ENCODE assay signal across 15 cellular contexts in the genomic region with DNA sequence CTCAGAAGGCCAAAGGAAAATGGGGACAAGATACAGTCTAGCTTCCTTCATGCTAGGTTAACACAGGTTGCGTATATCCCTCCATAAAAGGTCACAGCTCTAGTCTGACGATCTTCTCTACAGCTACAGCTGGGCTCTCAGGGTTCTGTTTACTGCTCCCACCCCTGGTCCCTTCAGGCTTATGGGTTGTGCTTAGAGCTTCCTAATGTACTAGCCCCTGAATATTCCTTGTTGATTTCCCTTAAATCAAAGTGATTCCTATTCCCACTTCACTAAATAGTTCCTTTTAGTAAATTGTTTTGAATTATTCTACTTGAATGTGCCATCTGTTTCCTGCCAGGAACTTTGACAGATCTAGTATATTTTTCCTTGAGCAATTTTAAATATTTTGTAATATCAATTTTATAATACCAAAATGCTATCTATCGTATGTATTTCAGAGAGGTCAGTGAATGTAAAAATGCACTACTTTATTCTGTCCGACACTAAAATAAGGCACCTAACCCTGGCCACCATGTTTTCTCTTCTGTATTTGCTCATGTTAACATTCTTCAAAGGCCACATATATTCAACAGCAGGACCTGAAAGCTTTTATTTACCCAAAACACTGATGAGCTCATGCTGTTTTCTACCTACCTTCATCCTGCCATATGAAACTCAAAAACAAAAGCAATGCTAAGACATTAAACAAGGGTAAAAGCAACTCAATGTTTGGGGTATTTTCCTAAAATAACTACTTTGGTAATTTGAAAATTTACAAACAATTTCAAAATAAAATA.
DNase-seq lines count a peak whose midpoint lies in the region; ATAC-seq, FAIRE-seq and TF ChIP-seq lines count a peak whose summit lies in the region.
"Had no signal": no experiment of that assay in that cellular context is flagged by ENCODE, and none has a peak within 500 bp of the region (broad histone marks: within the 10 kb centered on the region; RNA-seq: fewer than 3 reads in every experiment).

No MANE protein-coding gene starts in this region.

- H3K9ac ChIP-seq in HepG2 (ENCODE audit: insufficient read depth, low read depth, low read length): no peak overlapping the region
- H3K9ac ChIP-seq in endothelial cell of umbilical vein (replicated peaks; ENCODE audit: extremely low read depth, insufficient read depth, low read length): no peak overlapping the region
- no peak overlapping the region for H3K9ac ChIP-seq in trophoblast cell (ENCODE audit: low read length)

- no peak overlapping the region for H3K14ac ChIP-seq in trophoblast cell (ENCODE audit: low read length)

- no peak overlapping the region for H4K91ac ChIP-seq in trophoblast cell (ENCODE audit: low read depth, low read length)

- peak overlapping the region; percentile 68 for H2BK120ac ChIP-seq in trophoblast cell (ENCODE audit: insufficient read depth, low read length, poor library complexity)

- BruUV-seq in HepG2 (replicated peaks; lab: Mats Ljungman, UMichigan) (no TSS peak), endothelial cell of umbilical vein (replicated peaks; lab: Mats Ljungman, UMichigan) (no TSS peak)

- TF ChIP-seq RAD21 in HepG2 (CRISPR knock-in tag; IDR thresholded peaks at IDR 0.05): no peak

- no peak overlapping the region for H3K4me2 ChIP-seq in HepG2 (ENCODE audit: low read depth, low read length)
- no peak overlapping the region for H3K4me2 ChIP-seq in endothelial cell of umbilical vein (ENCODE audit: insufficient read depth, low read length)
- H3K4me2 ChIP-seq in trophoblast cell (ENCODE audit: low read length): no peak overlapping the region

- H3K4ac ChIP-seq in trophoblast cell (ENCODE audit: low read depth, low read length): no peak overlapping the region

- H3K36me3 ChIP-seq in HepG2 (replicated peaks in 1 of 2; ENCODE audit: control insufficient read depth in 1 of 2, insufficient read depth in 2 of 2, low read length in 2 of 2): no peaks in the 10 kb centered on the region
- no peaks in the 10 kb centered on the region for H3K36me3 ChIP-seq in right lobe of liver
- H3K36me3 ChIP-seq in endothelial cell of umbilical vein (ENCODE audit: control insufficient read depth in 2 of 2, extremely low read depth in 1 of 2, insufficient read depth in 2 of 2, low read length in 2 of 2): no peaks in the 10 kb centered on the region
- no peaks in the 10 kb centered on the region for H3K36me3 ChIP-seq in trophoblast cell (ENCODE audit: control insufficient read depth in 1 of 2, insufficient read depth in 2 of 2, low read length in 2 of 2)
- no peaks in the 10 kb centered on the region for H3K36me3 ChIP-seq in aorta (ENCODE audit: control insufficient read depth in 1 of 2, insufficient read depth in 2 of 2, low read length in 1 of 2)

- 89% methylated on average over 4 of the region's 4 CpGs for WGBS in HepG2 (ENCODE audit: low lambda C conversion rate)
- WGBS in right lobe of liver (ENCODE audit: insufficient coverage, low coverage, low lambda C conversion rate, missing lambda C conversion rate): 87% methylated on average over 4 of the region's 4 CpGs
- WGBS in trophoblast cell (ENCODE audit: extremely low coverage, insufficient coverage, insufficient read length): no CpG with 5 or more reads among the region's 4 CpGs
- 87 to 88% methylated on average over 4 of the region's 4 CpGs for WGBS in aorta, 2 donors

- DNase-seq in HepG2 (ENCODE audit: low spot score): peak; percentile 28
- no peak for DNase-seq in right lobe of liver
- DNase-seq in endothelial cell of umbilical vein (ENCODE audit: low read depth, low spot score): peak; percentile 52
- DNase-seq in trophoblast cell: no peak
- no peak for DNase-seq in aorta
- no peak for DNase-seq in GM19238 (ENCODE audit: insufficient read length, low spot score)
- DNase-seq in GM20000 (ENCODE audit: low spot score): no peak
- DNase-seq: COR-L47, DMS79, H7, Kasumi-1, NCI-H1105 treated with DMSO at 0.1 percent for 48 hours, NCI-H1694 treated with DMSO at 0.1 percent for 48 hours, NCI-H526 treated with DMSO at 0.1 percent for 48 hours had no signal

- no peak overlapping the region for H2AK5ac ChIP-seq in trophoblast cell (ENCODE audit: low read length)

- peak overlapping the region; percentile 45 for H2AFZ ChIP-seq in HepG2 (ENCODE audit: low read length)
- H2AFZ ChIP-seq in endothelial cell of umbilical vein (ENCODE audit: low read depth, low read length): no peak overlapping the region
- no peak overlapping the region for H2AFZ ChIP-seq in trophoblast cell (ENCODE audit: insufficient read depth, low read length, poor library complexity)

- no peak overlapping the region for H4K12ac ChIP-seq in trophoblast cell (ENCODE audit: low read depth, low read length)

- H2BK12ac ChIP-seq in trophoblast cell (ENCODE audit: low read length): no peak overlapping the region

- H3K79me1 ChIP-seq in trophoblast cell (ENCODE audit: low read length): peaks cover 5% of the 10 kb centered on the region

- in situ Hi-C loops in HepG2 (cut with HindIII; ENCODE audit: extremely low pct_ligation_motif_present, low pct_unique_long_range_greater_than_20kb): no loop called here

- TF ChIP-seq CTCF in HepG2 (CRISPR knock-in tag; IDR thresholded peaks at IDR 0.05) (no peak), right lobe of liver (IDR thresholded peaks at IDR 0.05) (no peak), endothelial cell of umbilical vein (IDR thresholded peaks at IDR 0.05; ENCODE audit: extremely low read depth in 1 of 2, insufficient read depth in 1 of 2, low read depth in 1 of 2, low read length in 2 of 2) (no peak), GM20000 (IDR thresholded peaks at IDR 0.05; ENCODE audit: extremely low read depth, missing control alignments) (no peak)

- CTCF ChIA-PET in HepG2 (lab: Yijun Ruan, JAX; ENCODE audit: low intra/inter-chr PET ratio, low total read pairs) (no interaction called here), endothelial cell of umbilical vein (lab: Charles Lee) (interaction anchor here (0.7 to 2.9 kb wide), 5 partner anchors 158 to 471 kb away, joined by 3 to 11 read pairs (median 4); no protein-coding TSS in a partner anchor)

- H3K27ac ChIP-seq in HepG2 (ENCODE audit: extremely low read length, insufficient read depth, low read length) (peak overlapping the region; percentile 36), right lobe of liver (no peak overlapping the region), endothelial cell of umbilical vein (ENCODE audit: insufficient read depth, low read depth, low read length) (no peak overlapping the region), trophoblast cell (ENCODE audit: low read depth, low read length) (no peak overlapping the region), aorta (ENCODE audit: low read depth in 1 of 2, low read length in 2 of 2) (peak overlapping the region; percentile 29 to 47)

- no peak overlapping the region for H2BK5ac ChIP-seq in trophoblast cell (ENCODE audit: low read depth, low read length, poor library complexity)

- H3K4me3 ChIP-seq in HepG2 (replicated peaks in 1 of 3; ENCODE audit: insufficient read depth in 1 of 3, low read depth in 2 of 3, low read length in 3 of 3) (no peak overlapping the region), right lobe of liver (no peak overlapping the region), endothelial cell of umbilical vein (replicated peaks in 1 of 3; ENCODE audit: insufficient read depth in 1 of 3, low read depth in 1 of 3, low read length in 3 of 3) (no peak overlapping the region), trophoblast cell (ENCODE audit: low read depth, low read length) (no peak overlapping the region), aorta (ENCODE audit: low read length in 2 of 2) (no peak overlapping the region)

- H3K23ac ChIP-seq in trophoblast cell (ENCODE audit: low read length): no peak overlapping the region

- intact Hi-C loops in HepG2 (cut with micrococcal nuclease; ENCODE audit: unreplicated experiment): loop anchor here (5.0 kb wide), 1 partner anchor 94 kb away; the partner anchor contains the start of gene TGFBR2
- intact Hi-C loops in right lobe of liver (cut with DNase I): no loop called here
- intact Hi-C loops in endothelial cell of umbilical vein (cut with micrococcal nuclease): loop anchor here (10.0 kb wide), 1 partner anchor 139 kb away; no protein-coding TSS in a partner anchor
- intact Hi-C loops in aorta (cut with DNase I): no loop called here

- peak in 1 of 2 experiments; percentile 40; a peak in 1 of 4 replicates for TF ChIP-seq EP300 in HepG2 (IDR thresholded peaks at IDR 0.05; ENCODE audit: low read depth in 2 of 2, low read length in 2 of 2)
- TF ChIP-seq EP300 in HepG2 (CRISPR knock-in tag; IDR thresholded peaks at IDR 0.05; ENCODE audit: borderline replicate concordance): no peak

- POLR2A ChIA-PET in HepG2 (lab: Yijun Ruan, JAX) (interaction anchor here (1.0 to 1.1 kb wide), 3 partner anchors 21 to 102 kb away, joined by 3 read pairs; partner anchors contain the start of gene TGFBR2), endothelial cell of umbilical vein (lab: Charles Lee) (interaction anchor here (1.4 kb wide), 1 partner anchor 93 kb away, joined by 5 read pairs; the partner anchor contains the start of gene TGFBR2)

- H4K8ac ChIP-seq in trophoblast cell (ENCODE audit: low read depth, low read length): no peak overlapping the region

- H3K9me3 ChIP-seq in HepG2 (ENCODE audit: low read length) (no peaks in the 10 kb centered on the region), right lobe of liver (no peaks in the 10 kb centered on the region), endothelial cell of umbilical vein (replicated peaks; ENCODE audit: control insufficient read depth, insufficient read depth, low read length) (no peaks in the 10 kb centered on the region), trophoblast cell (ENCODE audit: insufficient read depth, low read depth, low read length) (no peaks in the 10 kb centered on the region), aorta (ENCODE audit: control insufficient read depth, low read length) (no peaks in the 10 kb centered on the region)

- no peaks in the 10 kb centered on the region for H3K27me3 ChIP-seq in HepG2 (ENCODE audit: control insufficient read depth in 1 of 2, insufficient read depth in 2 of 2, low read length in 2 of 2)
- H3K27me3 ChIP-seq in right lobe of liver: no peaks in the 10 kb centered on the region
- H3K27me3 ChIP-seq in endothelial cell of umbilical vein (ENCODE audit: control insufficient read depth in 2 of 2, insufficient read depth in 2 of 2, low read length in 2 of 2): no peaks in the 10 kb centered on the region
- H3K27me3 ChIP-seq in trophoblast cell (ENCODE audit: insufficient read depth, low read length): no peaks in the 10 kb centered on the region
- no peaks in the 10 kb centered on the region for H3K27me3 ChIP-seq in aorta (ENCODE audit: control insufficient read depth in 1 of 2, insufficient read depth in 2 of 2, low read length in 1 of 2)

- dilution Hi-C loops in endothelial cell of umbilical vein (cut with MboI; ENCODE audit: extremely low pct_ligation_motif_present, low sequenced_read_pairs): no loop called here

- H4K20me1 ChIP-seq in HepG2 (ENCODE audit: insufficient read depth, low read length) (no peaks in the 10 kb centered on the region), endothelial cell of umbilical vein (replicated peaks; ENCODE audit: control insufficient read depth, extremely low read depth, insufficient read depth, low read length) (no peaks in the 10 kb centered on the region)

- no peak for FAIRE-seq in HepG2 (lab: Jason Lieb, UNC)
- FAIRE-seq in endothelial cell of umbilical vein (lab: Jason Lieb, UNC): no peak

- H3K4me1 ChIP-seq in HepG2 (ENCODE audit: insufficient read depth, low read length): peaks cover 52% of the 10 kb centered on the region
- H3K4me1 ChIP-seq in right lobe of liver: peaks cover 0 to 35% (median 6%) of the 10 kb centered on the region in 4 donors
- H3K4me1 ChIP-seq in endothelial cell of umbilical vein (ENCODE audit: control insufficient read depth, extremely low read depth, insufficient read depth, low read length): peaks cover 66% of the 10 kb centered on the region
- H3K4me1 ChIP-seq in trophoblast cell (ENCODE audit: control insufficient read depth in 1 of 2, insufficient read depth in 2 of 2, low read length in 2 of 2): no peaks in the 10 kb centered on the region
- peaks cover 7 to 10% of the 10 kb centered on the region in 2 donors for H3K4me1 ChIP-seq in aorta (ENCODE audit: control insufficient read depth in 1 of 2, insufficient read depth in 2 of 2, low read length in 2 of 2)

- no peaks in the 10 kb centered on the region for H3K9me1 ChIP-seq in endothelial cell of umbilical vein (replicated peaks; ENCODE audit: control insufficient read depth, extremely low read depth, insufficient read depth, low read length)

- H3K79me2 ChIP-seq in HepG2 (ENCODE audit: insufficient read depth, low read length): no peaks in the 10 kb centered on the region
- no peaks in the 10 kb centered on the region for H3K79me2 ChIP-seq in endothelial cell of umbilical vein (ENCODE audit: control insufficient read depth, insufficient read depth, low read length)
- no peaks in the 10 kb centered on the region for H3K79me2 ChIP-seq in trophoblast cell (ENCODE audit: control insufficient read depth, insufficient read depth, low read length, poor library complexity)

- no peak overlapping the region for H3K18ac ChIP-seq in trophoblast cell (ENCODE audit: low read length)

- ATAC-seq in HepG2 (no peak; the same call in 2 of the 3 replicates), right lobe of liver (no peak), aorta (ENCODE audit: low FRiP score) (no peak), GM21619 (IDR thresholded peaks at IDR 0.05; ENCODE audit: unreplicated experiment) (no peak)

- TF ChIP-seq POLR2A in HepG2 (IDR thresholded peaks at IDR 0.05; ENCODE audit: insufficient read depth in 1 of 2, low read depth in 2 of 2, low read length in 2 of 2): no peak
- no peak for TF ChIP-seq POLR2A in right lobe of liver (IDR thresholded peaks at IDR 0.05)
- no peak for TF ChIP-seq POLR2A in endothelial cell of umbilical vein (IDR thresholded peaks at IDR 0.05; ENCODE audit: low read depth, low read length)

Comparison
In these comparisons a context has a peak if more than half of its experiments do, and no peak if none do; other contexts are left out.
1. DNase-seq: peak in HepG2 (single experiment) and endothelial cell of umbilical vein (single experiment); none in right lobe of liver (0 of 3), trophoblast cell (0 of 2), aorta (0 of 2), GM19238 (single experiment) and GM20000 (single experiment).
2. H3K27ac ChIP-seq: peak in HepG2 (single experiment) and aorta (2 of 2); none in right lobe of liver (0 of 3), endothelial cell of umbilical vein (single experiment) and trophoblast cell (single experiment).
3. intact Hi-C loops: an anchor here in HepG2 (5.0 kb wide) and endothelial cell of umbilical vein (10.0 kb wide); none called in right lobe of liver and aorta.